In genomic region chr4:17336986-17337385, GRCh38 we compare ENCODE assay signal across 16 cellular contexts.
DNase-seq lines count a peak whose midpoint lies in the region; ATAC-seq, FAIRE-seq and TF ChIP-seq lines count a peak whose summit lies in the region.
"Had no signal": no experiment of that assay in that cellular context is flagged by ENCODE, and none has a peak within 500 bp of the region (broad histone marks: within the 10 kb centered on the region; RNA-seq: fewer than 3 reads in every experiment).

No MANE protein-coding gene starts in this region.

- H3K27ac ChIP-seq in MM.1S (ENCODE audit: low read length) = peak overlapping the region; percentile 15; the same call in 1 of the 2 replicates
- H3K27ac ChIP-seq in smooth muscle cell (ENCODE audit: low read depth) = no peak overlapping the region
- no peak overlapping the region for H3K27ac ChIP-seq in kidney (ENCODE audit: low read depth in 2 of 2, low read length in 2 of 2)
- H3K27ac ChIP-seq: coronary artery, epithelial cell of prostate, lower lobe of right lung, SK-N-MC, WERI-Rb-1 had no signal

- TF ChIP-seq CTCF in MM.1S (IDR thresholded peaks at IDR 0.05; ENCODE audit: low read length) (no peak), smooth muscle cell (IDR thresholded peaks at IDR 0.05; ENCODE audit: borderline replicate concordance, insufficient read depth, poor library complexity, severe bottlenecking) (no peak), kidney (IDR thresholded peaks at IDR 0.05; ENCODE audit: borderline replicate concordance, extremely low read depth, insufficient read depth) (no peak), GM20000 (IDR thresholded peaks at IDR 0.05; ENCODE audit: extremely low read depth, missing control alignments) (no peak)

- no peaks in the 10 kb centered on the region for H3K9me2 ChIP-seq in MM.1S (replicated peaks; ENCODE audit: insufficient read depth, low read length)

- H3K27me3 ChIP-seq in MM.1S (replicated peaks; ENCODE audit: insufficient read depth, low read length) (peaks cover 19% of the 10 kb centered on the region), smooth muscle cell (ENCODE audit: low read depth) (no peaks in the 10 kb centered on the region)
- H3K27me3 ChIP-seq: uterus had no signal

- H3K27ac Mint-ChIP-seq in activated CD4-positive, alpha-beta T cell treated with anti-CD3 and anti-CD28 coated beads, Interleukin-2, amount 10 ng/mL, durations not matched to agents 7 days and 5 days = peak overlapping the region; percentile 72
- H3K27ac Mint-ChIP-seq in central memory CD8-positive, alpha-beta T cell (ENCODE audit: low read depth) = peak overlapping the region; percentile 82

- peak; percentile 6 for ATAC-seq in GM19351 (IDR thresholded peaks at IDR 0.05; ENCODE audit: unreplicated experiment)
- ATAC-seq in central memory CD8-positive, alpha-beta T cell (replicated peaks; ENCODE audit: extremely low read depth, poor library complexity, severe bottlenecking) = no peak

- no peak overlapping the region for H2AFZ ChIP-seq in MM.1S (ENCODE audit: low read length)
- H2AFZ ChIP-seq in smooth muscle cell (ENCODE audit: low read depth) = no peak overlapping the region

- H3K79me2 ChIP-seq in MM.1S (ENCODE audit: low read length) (no peaks in the 10 kb centered on the region), smooth muscle cell (ENCODE audit: low read depth) (no peaks in the 10 kb centered on the region)

- H3K4me3 Mint-ChIP-seq in activated CD4-positive, alpha-beta T cell treated with anti-CD3 and anti-CD28 coated beads, Interleukin-2, amount 10 ng/mL, durations not matched to agents 7 days and 5 days = peak overlapping the region; percentile 2
- H3K4me3 Mint-ChIP-seq in central memory CD8-positive, alpha-beta T cell = peak overlapping the region; percentile 5
- H3K4me3 Mint-ChIP-seq: nephron had no signal

- H3K9ac ChIP-seq in MM.1S (ENCODE audit: low read length) = no peak overlapping the region
- no peak overlapping the region for H3K9ac ChIP-seq in smooth muscle cell (ENCODE audit: low read depth)
- H3K9ac ChIP-seq in kidney (ENCODE audit: low read length in 2 of 2) = no peak overlapping the region

- no peaks in the 10 kb centered on the region for H3K36me3 Mint-ChIP-seq in activated CD4-positive, alpha-beta T cell treated with anti-CD3 and anti-CD28 coated beads, Interleukin-2, amount 10 ng/mL, durations not matched to agents 7 days and 5 days (ENCODE audit: low read depth)
- H3K36me3 Mint-ChIP-seq in central memory CD8-positive, alpha-beta T cell (ENCODE audit: insufficient read depth) = peaks cover 6% of the 10 kb centered on the region

- peaks cover 33% of the 10 kb centered on the region for H3K4me1 Mint-ChIP-seq in activated CD4-positive, alpha-beta T cell treated with anti-CD3 and anti-CD28 coated beads, Interleukin-2, amount 10 ng/mL, durations not matched to agents 7 days and 5 days
- peaks cover 22% of the 10 kb centered on the region for H3K4me1 Mint-ChIP-seq in central memory CD8-positive, alpha-beta T cell
- H3K4me1 Mint-ChIP-seq: nephron had no signal

- CTCF ChIA-PET in activated CD4-positive, alpha-beta T cell treated with anti-CD3 and anti-CD28 coated beads, Interleukin-2, amount 10 ng/mL, durations not matched to agents 7 days and 5 days (lab: Charles Lee) = interaction anchor here (1.0 to 3.1 kb wide), 4 partner anchors 11 to 135 kb away, joined by 4 to 15 read pairs (median 4); no protein-coding TSS in a partner anchor

- POLR2A ChIA-PET in activated CD4-positive, alpha-beta T cell treated with anti-CD3 and anti-CD28 coated beads, Interleukin-2, amount 10 ng/mL, durations not matched to agents 7 days and 5 days (lab: Charles Lee) = no interaction called here

- H3K9me3 ChIP-seq in MM.1S (replicated peaks; ENCODE audit: insufficient read depth, low read length) (no peaks in the 10 kb centered on the region), smooth muscle cell (replicated peaks; ENCODE audit: low read depth) (no peaks in the 10 kb centered on the region), kidney (ENCODE audit: control insufficient read depth in 1 of 2, low read length in 2 of 2) (no peaks in the 10 kb centered on the region)
- H3K9me3 ChIP-seq: lower lobe of right lung, uterus had no signal

- H3K4me1 ChIP-seq in MM.1S (ENCODE audit: low read length) (peaks cover 18% of the 10 kb centered on the region), smooth muscle cell (ENCODE audit: low read depth) (no peaks in the 10 kb centered on the region), kidney (ENCODE audit: control insufficient read depth in 1 of 2, insufficient read depth in 1 of 2, low read depth in 1 of 2, low read length in 2 of 2) (no peaks in the 10 kb centered on the region)
- H3K4me1 ChIP-seq: lower lobe of right lung, uterus had no signal

- no peaks in the 10 kb centered on the region for H3K9me3 Mint-ChIP-seq in activated CD4-positive, alpha-beta T cell treated with anti-CD3 and anti-CD28 coated beads, Interleukin-2, amount 10 ng/mL, durations not matched to agents 7 days and 5 days
- no peaks in the 10 kb centered on the region for H3K9me3 Mint-ChIP-seq in central memory CD8-positive, alpha-beta T cell
- H3K9me3 Mint-ChIP-seq: nephron had no signal

- no peak for FAIRE-seq in kidney (lab: Jason Lieb, UNC)

- H3K4me3 ChIP-seq in MM.1S (ENCODE audit: low read length) (no peak overlapping the region), smooth muscle cell (no peak overlapping the region), kidney (ENCODE audit: low read length in 2 of 2) (no peak overlapping the region)
- H3K4me3 ChIP-seq: coronary artery, lower lobe of right lung, SK-N-MC, uterus had no signal

- no peaks in the 10 kb centered on the region for H4K20me1 ChIP-seq in MM.1S (ENCODE audit: insufficient read depth, low read length)
- no peaks in the 10 kb centered on the region for H4K20me1 ChIP-seq in smooth muscle cell (ENCODE audit: low read depth)

- H3F3A ChIP-seq in MM.1S (ENCODE audit: insufficient read depth, low read length) (peaks cover 4% of the 10 kb centered on the region), smooth muscle cell (ENCODE audit: low read depth) (no peaks in the 10 kb centered on the region)

- H3K4me2 ChIP-seq in MM.1S (ENCODE audit: low read depth, low read length) (peak overlapping the region; percentile 10; the same call in 1 of the 2 replicates), smooth muscle cell (no peak overlapping the region)

- 89% methylated on average over 1 of the region's 1 CpG for WGBS in smooth muscle cell (ENCODE audit: low lambda C conversion rate)

- DNase-seq in activated CD4-positive, alpha-beta T cell treated with anti-CD3 and anti-CD28 coated beads, Interleukin-2, amount 10 ng/mL, durations not matched to agents 7 days and 5 days = no peak
- DNase-seq in activated CD4-positive, alpha-beta T cell treated with anti-CD3 and anti-CD28 coated beads, Interleukin-2, amount 50 U/mL, for 1 hour = no peak
- no peak for DNase-seq in MM.1S
- no peak for DNase-seq in central memory CD8-positive, alpha-beta T cell (ENCODE audit: low spot score in 2 of 2)
- DNase-seq in smooth muscle cell (lab: John Stamatoyannopoulos, UW; ENCODE audit: unreplicated experiment) = no peak
- no peak for DNase-seq in kidney
- no peak for DNase-seq in GM20000 (ENCODE audit: low spot score)
- DNase-seq: lower lobe of right lung, NCI-H1694 treated with DMSO at 0.1 percent for 48 hours, WERI-Rb-1 had no signal

- H3K27me3 Mint-ChIP-seq in activated CD4-positive, alpha-beta T cell treated with anti-CD3 and anti-CD28 coated beads, Interleukin-2, amount 10 ng/mL, durations not matched to agents 7 days and 5 days = peaks cover 5% of the 10 kb centered on the region
- H3K27me3 Mint-ChIP-seq in central memory CD8-positive, alpha-beta T cell = no peaks in the 10 kb centered on the region

- H3K36me3 ChIP-seq in MM.1S (replicated peaks; ENCODE audit: insufficient read depth, low read length) = no peaks in the 10 kb centered on the region
- no peaks in the 10 kb centered on the region for H3K36me3 ChIP-seq in smooth muscle cell (ENCODE audit: low read depth)
- no peaks in the 10 kb centered on the region for H3K36me3 ChIP-seq in kidney (ENCODE audit: control insufficient read depth in 1 of 2, insufficient read depth in 2 of 2, low read length in 2 of 2)
- H3K36me3 ChIP-seq: lower lobe of right lung, uterus, WERI-Rb-1 had no signal

- intact Hi-C loops in kidney (cut with DNase I) = no loop called here
